In the genomic region with DNA sequence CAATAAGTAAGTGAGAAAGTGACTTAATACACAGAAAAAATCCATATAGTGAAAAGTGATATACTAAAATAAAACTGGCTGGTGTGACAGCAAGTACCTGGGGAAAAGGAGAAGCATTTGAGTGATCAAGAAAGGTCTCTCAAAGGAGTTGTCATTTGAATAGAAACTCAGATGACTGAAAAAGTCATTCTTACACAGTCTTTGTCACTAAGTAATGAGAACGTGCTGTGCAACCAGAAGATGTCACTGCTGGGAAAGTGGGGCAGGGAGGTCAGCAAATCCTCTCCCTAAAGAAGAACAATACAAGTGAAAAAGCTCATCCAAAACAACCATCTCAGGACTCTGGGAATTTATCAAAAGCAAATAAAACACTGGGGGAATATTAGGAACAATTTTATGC, we compare ENCODE assay signal across 2 cellular contexts.
TF ChIP-seq lines count a peak whose summit lies in the region.

No MANE protein-coding gene starts in this region.

TF ChIP-seq in HCT116, 20 proteins besides CTCF, POLR2A, EP300 and RAD21:
- TF ChIP-seq, protein P1, sequence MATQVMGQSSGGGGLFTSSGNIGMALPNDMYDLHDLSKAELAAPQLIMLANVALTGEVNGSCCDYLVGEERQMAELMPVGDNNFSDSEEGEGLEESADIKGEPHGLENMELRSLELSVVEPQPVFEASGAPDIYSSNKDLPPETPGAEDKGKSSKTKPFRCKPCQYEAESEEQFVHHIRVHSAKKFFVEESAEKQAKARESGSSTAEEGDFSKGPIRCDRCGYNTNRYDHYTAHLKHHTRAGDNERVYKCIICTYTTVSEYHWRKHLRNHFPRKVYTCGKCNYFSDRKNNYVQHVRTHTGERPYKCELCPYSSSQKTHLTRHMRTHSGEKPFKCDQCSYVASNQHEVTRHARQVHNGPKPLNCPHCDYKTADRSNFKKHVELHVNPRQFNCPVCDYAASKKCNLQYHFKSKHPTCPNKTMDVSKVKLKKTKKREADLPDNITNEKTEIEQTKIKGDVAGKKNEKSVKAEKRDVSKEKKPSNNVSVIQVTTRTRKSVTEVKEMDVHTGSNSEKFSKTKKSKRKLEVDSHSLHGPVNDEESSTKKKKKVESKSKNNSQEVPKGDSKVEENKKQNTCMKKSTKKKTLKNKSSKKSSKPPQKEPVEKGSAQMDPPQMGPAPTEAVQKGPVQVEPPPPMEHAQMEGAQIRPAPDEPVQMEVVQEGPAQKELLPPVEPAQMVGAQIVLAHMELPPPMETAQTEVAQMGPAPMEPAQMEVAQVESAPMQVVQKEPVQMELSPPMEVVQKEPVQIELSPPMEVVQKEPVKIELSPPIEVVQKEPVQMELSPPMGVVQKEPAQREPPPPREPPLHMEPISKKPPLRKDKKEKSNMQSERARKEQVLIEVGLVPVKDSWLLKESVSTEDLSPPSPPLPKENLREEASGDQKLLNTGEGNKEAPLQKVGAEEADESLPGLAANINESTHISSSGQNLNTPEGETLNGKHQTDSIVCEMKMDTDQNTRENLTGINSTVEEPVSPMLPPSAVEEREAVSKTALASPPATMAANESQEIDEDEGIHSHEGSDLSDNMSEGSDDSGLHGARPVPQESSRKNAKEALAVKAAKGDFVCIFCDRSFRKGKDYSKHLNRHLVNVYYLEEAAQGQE (IDR thresholded peaks at IDR 0.05; ENCODE audit: low read depth), result no peak
- TF ChIP-seq EZH2phosphoT487 (IDR thresholded peaks at IDR 0.05; ENCODE audit: borderline replicate concordance), result no peak
- no peak for TF ChIP-seq EZH2 (IDR thresholded peaks at IDR 0.05)
- TF ChIP-seq CBX3 (IDR thresholded peaks at IDR 0.05; ENCODE audit: low read depth), result no peak
- TF ChIP-seq, protein P2, sequence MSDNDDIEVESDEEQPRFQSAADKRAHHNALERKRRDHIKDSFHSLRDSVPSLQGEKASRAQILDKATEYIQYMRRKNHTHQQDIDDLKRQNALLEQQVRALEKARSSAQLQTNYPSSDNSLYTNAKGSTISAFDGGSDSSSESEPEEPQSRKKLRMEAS (IDR thresholded peaks at IDR 0.05), result no peak
- TF ChIP-seq SP1 (IDR thresholded peaks at IDR 0.05; ENCODE audit: low read depth), result no peak
- no peak for TF ChIP-seq ZFX (IDR thresholded peaks at IDR 0.05)
- no peak for TF ChIP-seq ZNF274 (IDR thresholded peaks at IDR 0.05; ENCODE audit: low read depth, low read length)
- no peak for TF ChIP-seq YY1 (IDR thresholded peaks at IDR 0.05; ENCODE audit: extremely low read depth, insufficient replicate concordance, low read depth, low read length)
- no peak for TF ChIP-seq POLR2AphosphoS5 (IDR thresholded peaks at IDR 0.05; ENCODE audit: low read depth, low read length)
- TF ChIP-seq CEBPB (IDR thresholded peaks at IDR 0.05; ENCODE audit: low read depth), result no peak
- TF ChIP-seq, protein P3, sequence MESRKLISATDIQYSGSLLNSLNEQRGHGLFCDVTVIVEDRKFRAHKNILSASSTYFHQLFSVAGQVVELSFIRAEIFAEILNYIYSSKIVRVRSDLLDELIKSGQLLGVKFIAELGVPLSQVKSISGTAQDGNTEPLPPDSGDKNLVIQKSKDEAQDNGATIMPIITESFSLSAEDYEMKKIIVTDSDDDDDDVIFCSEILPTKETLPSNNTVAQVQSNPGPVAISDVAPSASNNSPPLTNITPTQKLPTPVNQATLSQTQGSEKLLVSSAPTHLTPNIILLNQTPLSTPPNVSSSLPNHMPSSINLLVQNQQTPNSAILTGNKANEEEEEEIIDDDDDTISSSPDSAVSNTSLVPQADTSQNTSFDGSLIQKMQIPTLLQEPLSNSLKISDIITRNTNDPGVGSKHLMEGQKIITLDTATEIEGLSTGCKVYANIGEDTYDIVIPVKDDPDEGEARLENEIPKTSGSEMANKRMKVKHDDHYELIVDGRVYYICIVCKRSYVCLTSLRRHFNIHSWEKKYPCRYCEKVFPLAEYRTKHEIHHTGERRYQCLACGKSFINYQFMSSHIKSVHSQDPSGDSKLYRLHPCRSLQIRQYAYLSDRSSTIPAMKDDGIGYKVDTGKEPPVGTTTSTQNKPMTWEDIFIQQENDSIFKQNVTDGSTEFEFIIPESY (IDR thresholded peaks at IDR 0.05; ENCODE audit: extremely low read depth, insufficient replicate concordance, low read length), result no peak

TF ChIP-seq in WTC11, 78 proteins besides CTCF, POLR2A, EP300 and RAD21:
- TF ChIP-seq, protein P4, sequence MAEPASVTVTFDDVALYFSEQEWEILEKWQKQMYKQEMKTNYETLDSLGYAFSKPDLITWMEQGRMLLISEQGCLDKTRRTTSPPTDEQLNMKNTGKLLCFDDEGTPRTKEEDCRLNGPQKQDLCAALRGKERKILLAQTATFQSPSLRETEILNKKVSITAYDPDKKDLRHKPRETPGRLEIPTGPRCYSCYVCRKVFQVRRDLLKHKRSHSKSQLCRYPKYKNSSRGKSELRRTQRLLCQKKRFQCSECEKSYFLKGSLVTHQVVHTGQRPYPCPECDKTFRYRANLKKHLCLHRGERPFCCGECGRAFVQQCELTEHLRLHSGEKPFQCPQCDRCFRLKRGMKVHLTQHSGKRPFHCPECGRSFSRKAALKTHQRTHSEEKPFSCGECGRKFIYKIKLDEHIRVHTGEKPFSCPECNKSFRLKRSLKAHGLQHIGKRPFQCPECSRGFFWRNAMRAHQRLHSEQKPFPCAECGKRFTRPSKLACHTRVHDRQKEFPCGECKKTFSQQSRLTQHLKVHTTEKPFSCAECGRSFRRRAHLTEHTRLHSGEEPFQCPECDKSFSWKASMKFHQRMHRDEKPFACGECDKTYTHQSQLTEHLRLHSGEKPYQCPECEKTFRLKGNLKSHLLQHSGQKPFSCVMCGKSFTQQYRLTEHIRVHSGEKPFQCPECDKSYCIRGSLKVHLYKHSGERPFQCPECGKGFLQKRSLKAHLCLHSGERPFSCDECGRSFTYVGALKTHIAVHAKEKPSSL (CRISPR knock-in tag; conservative IDR thresholded peaks at IDR 0.05), result no peak
- TF ChIP-seq SMAD4 (CRISPR knock-in tag; IDR thresholded peaks at IDR 0.05) (no peak), ETV6 (CRISPR knock-in tag; IDR thresholded peaks at IDR 0.05) (no peak), ZNF138 (CRISPR knock-in tag; conservative IDR thresholded peaks at IDR 0.05) (no peak), GRHL2 (CRISPR knock-in tag; IDR thresholded peaks at IDR 0.05; ENCODE audit: insufficient replicate concordance, severe bottlenecking) (no peak), ZNF396 (CRISPR knock-in tag; IDR thresholded peaks at IDR 0.05; ENCODE audit: borderline replicate concordance) (no peak), NFE2L1 (CRISPR knock-in tag; IDR thresholded peaks at IDR 0.05) (no peak), ZNF263 (CRISPR knock-in tag; IDR thresholded peaks at IDR 0.05; ENCODE audit: low read depth) (no peak), ZBTB21 (CRISPR knock-in tag; IDR thresholded peaks at IDR 0.05; ENCODE audit: borderline replicate concordance) (no peak), PRRX2 (CRISPR knock-in tag; IDR thresholded peaks at IDR 0.05) (no peak), TEAD1 (CRISPR knock-in tag; IDR thresholded peaks at IDR 0.05) (no peak), CREM (CRISPR knock-in tag; IDR thresholded peaks at IDR 0.05) (no peak)
- TF ChIP-seq, protein P5, sequence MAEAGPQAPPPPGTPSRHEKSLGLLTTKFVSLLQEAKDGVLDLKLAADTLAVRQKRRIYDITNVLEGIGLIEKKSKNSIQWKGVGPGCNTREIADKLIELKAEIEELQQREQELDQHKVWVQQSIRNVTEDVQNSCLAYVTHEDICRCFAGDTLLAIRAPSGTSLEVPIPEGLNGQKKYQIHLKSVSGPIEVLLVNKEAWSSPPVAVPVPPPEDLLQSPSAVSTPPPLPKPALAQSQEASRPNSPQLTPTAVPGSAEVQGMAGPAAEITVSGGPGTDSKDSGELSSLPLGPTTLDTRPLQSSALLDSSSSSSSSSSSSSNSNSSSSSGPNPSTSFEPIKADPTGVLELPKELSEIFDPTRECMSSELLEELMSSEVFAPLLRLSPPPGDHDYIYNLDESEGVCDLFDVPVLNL (CRISPR knock-in tag; IDR thresholded peaks at IDR 0.05; ENCODE audit: borderline replicate concordance, low read depth), result no peak
- TF ChIP-seq, protein P2 (CRISPR knock-in tag; IDR thresholded peaks at IDR 0.05), result no peak
- TF ChIP-seq, protein P6, sequence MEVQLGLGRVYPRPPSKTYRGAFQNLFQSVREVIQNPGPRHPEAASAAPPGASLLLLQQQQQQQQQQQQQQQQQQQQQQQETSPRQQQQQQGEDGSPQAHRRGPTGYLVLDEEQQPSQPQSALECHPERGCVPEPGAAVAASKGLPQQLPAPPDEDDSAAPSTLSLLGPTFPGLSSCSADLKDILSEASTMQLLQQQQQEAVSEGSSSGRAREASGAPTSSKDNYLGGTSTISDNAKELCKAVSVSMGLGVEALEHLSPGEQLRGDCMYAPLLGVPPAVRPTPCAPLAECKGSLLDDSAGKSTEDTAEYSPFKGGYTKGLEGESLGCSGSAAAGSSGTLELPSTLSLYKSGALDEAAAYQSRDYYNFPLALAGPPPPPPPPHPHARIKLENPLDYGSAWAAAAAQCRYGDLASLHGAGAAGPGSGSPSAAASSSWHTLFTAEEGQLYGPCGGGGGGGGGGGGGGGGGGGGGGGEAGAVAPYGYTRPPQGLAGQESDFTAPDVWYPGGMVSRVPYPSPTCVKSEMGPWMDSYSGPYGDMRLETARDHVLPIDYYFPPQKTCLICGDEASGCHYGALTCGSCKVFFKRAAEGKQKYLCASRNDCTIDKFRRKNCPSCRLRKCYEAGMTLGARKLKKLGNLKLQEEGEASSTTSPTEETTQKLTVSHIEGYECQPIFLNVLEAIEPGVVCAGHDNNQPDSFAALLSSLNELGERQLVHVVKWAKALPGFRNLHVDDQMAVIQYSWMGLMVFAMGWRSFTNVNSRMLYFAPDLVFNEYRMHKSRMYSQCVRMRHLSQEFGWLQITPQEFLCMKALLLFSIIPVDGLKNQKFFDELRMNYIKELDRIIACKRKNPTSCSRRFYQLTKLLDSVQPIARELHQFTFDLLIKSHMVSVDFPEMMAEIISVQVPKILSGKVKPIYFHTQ (CRISPR knock-in tag; IDR thresholded peaks at IDR 0.05), result no peak
- TF ChIP-seq, protein P7, sequence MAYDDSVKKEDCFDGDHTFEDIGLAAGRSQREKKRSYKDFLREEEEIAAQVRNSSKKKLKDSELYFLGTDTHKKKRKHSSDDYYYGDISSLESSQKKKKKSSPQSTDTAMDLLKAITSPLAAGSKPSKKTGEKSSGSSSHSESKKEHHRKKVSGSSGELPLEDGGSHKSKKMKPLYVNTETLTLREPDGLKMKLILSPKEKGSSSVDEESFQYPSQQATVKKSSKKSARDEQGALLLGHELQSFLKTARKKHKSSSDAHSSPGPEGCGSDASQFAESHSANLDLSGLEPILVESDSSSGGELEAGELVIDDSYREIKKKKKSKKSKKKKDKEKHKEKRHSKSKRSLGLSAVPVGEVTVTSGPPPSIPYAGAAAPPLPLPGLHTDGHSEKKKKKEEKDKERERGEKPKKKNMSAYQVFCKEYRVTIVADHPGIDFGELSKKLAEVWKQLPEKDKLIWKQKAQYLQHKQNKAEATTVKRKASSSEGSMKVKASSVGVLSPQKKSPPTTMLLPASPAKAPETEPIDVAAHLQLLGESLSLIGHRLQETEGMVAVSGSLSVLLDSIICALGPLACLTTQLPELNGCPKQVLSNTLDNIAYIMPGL (CRISPR knock-in tag; IDR thresholded peaks at IDR 0.05), result no peak
- TF ChIP-seq, protein P8, sequence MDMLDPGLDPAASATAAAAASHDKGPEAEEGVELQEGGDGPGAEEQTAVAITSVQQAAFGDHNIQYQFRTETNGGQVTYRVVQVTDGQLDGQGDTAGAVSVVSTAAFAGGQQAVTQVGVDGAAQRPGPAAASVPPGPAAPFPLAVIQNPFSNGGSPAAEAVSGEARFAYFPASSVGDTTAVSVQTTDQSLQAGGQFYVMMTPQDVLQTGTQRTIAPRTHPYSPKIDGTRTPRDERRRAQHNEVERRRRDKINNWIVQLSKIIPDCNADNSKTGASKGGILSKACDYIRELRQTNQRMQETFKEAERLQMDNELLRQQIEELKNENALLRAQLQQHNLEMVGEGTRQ (CRISPR knock-in tag; IDR thresholded peaks at IDR 0.05), result no peak
- TF ChIP-seq, protein P9, sequence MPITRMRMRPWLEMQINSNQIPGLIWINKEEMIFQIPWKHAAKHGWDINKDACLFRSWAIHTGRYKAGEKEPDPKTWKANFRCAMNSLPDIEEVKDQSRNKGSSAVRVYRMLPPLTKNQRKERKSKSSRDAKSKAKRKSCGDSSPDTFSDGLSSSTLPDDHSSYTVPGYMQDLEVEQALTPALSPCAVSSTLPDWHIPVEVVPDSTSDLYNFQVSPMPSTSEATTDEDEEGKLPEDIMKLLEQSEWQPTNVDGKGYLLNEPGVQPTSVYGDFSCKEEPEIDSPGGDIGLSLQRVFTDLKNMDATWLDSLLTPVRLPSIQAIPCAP (CRISPR knock-in tag; IDR thresholded peaks at IDR 0.05), result no peak
- TF ChIP-seq, protein P10, sequence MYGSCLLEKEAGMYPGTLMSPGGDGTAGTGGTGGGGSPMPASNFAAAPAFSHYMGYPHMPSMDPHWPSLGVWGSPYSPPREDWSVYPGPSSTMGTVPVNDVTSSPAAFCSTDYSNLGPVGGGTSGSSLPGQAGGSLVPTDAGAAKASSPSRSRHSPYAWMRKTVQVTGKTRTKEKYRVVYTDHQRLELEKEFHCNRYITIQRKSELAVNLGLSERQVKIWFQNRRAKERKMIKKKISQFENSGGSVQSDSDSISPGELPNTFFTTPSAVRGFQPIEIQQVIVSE (CRISPR knock-in tag; IDR thresholded peaks at IDR 0.05; ENCODE audit: borderline replicate concordance), result no peak
